Comparison of ENCODE assay signal across 8 cellular contexts in genomic region chr11:62923634-62924411, GRCh38. TPM values are rescaled to one million over a fixed set of nuclear protein-coding genes. Genes with fewer than 3 reads are reported as not detected.
DNase-seq lines count a peak whose midpoint lies in the region; ATAC-seq, FAIRE-seq and TF ChIP-seq lines count a peak whose summit lies in the region.

No MANE protein-coding gene starts in this region.

- DNase-seq in heart left ventricle (peak in 2 of 5 donors; percentile 18 to 38), Right ventricle myocardium superior (no peak), keratinocyte (ENCODE audit: low read depth, low spot score) (no peak), thyroid gland (peak; percentile 39 to 42), substantia nigra (lab: John Stamatoyannopoulos, UW) (no peak)
- DNase-seq in activated naive CD4-positive, alpha-beta T cell treated with anti-CD3 and anti-CD28 coated beads, Interleukin-2, amount 50 U/mL, for 16 hours, result peak; percentile 37

- H3K27me3 ChIP-seq in heart left ventricle (peaks cover 28 to 69% (median 53%) of the 10 kb centered on the region in 9 donors), keratinocyte (ENCODE audit: control insufficient read depth, extremely low read depth, insufficient read depth, low read length) (peaks cover 76% of the 10 kb centered on the region), thyroid gland (peaks cover 19% of the 10 kb centered on the region)

- no peak overlapping the region for H2AFZ ChIP-seq in keratinocyte (ENCODE audit: control insufficient read depth, low read length)

- intact Hi-C loops in heart left ventricle (cut with DNase I), result no loop called here
- intact Hi-C loops in Right ventricle myocardium superior (cut with DNase I), result no loop called here
- intact Hi-C loops in thyroid gland (cut with DNase I), result no loop called here

- no peak for TF ChIP-seq CTCF in heart left ventricle (IDR thresholded peaks at IDR 0.05)
- TF ChIP-seq CTCF in keratinocyte (optimal IDR thresholded peaks at IDR 0.05 in 1 of 3, IDR thresholded peaks at IDR 0.05 in 1 of 3, conservative IDR thresholded peaks at IDR 0.05 in 1 of 3; ENCODE audit: extremely low read depth in 1 of 3, insufficient read depth in 2 of 3, low read length in 3 of 3), result no peak
- no peak for TF ChIP-seq CTCF in thyroid gland (IDR thresholded peaks at IDR 0.05)

- no peaks in the 10 kb centered on the region for H4K20me1 ChIP-seq in keratinocyte (ENCODE audit: control insufficient read depth, extremely low read depth, insufficient read depth, low read length)

- H3K4me1 ChIP-seq in heart left ventricle, result peaks cover 3 to 51% (median 20%) of the 10 kb centered on the region in 12 donors
- peaks cover 18% of the 10 kb centered on the region for H3K4me1 ChIP-seq in keratinocyte (ENCODE audit: control insufficient read depth, extremely low read depth, insufficient read depth, low read length)
- peaks cover 8 to 34% of the 10 kb centered on the region in 2 donors for H3K4me1 ChIP-seq in thyroid gland

- TF ChIP-seq POLR2A in heart left ventricle (IDR thresholded peaks at IDR 0.05) (no peak), thyroid gland (IDR thresholded peaks at IDR 0.05) (no peak)

- H3K79me2 ChIP-seq in keratinocyte (ENCODE audit: control insufficient read depth, insufficient read depth, low read length), result no peaks in the 10 kb centered on the region

- peak overlapping the region in 9 of 12 donors; percentile 3 to 34 (median 26) for H3K4me3 ChIP-seq in heart left ventricle
- peak overlapping the region in 1 of 3 experiments; percentile 35 for H3K4me3 ChIP-seq in keratinocyte (ENCODE audit: control insufficient read depth in 2 of 3, extremely low read depth in 1 of 3, insufficient read depth in 2 of 3, low read depth in 1 of 3, low read length in 3 of 3)
- H3K4me3 ChIP-seq in thyroid gland (replicated peaks in 1 of 3), result peak overlapping the region in 1 of 3 donors; percentile 3

- ATAC-seq in heart left ventricle (peak in 1 of 4 donors; percentile 32), Right ventricle myocardium superior (ENCODE audit: poor library complexity) (no peak), HG03342 (IDR thresholded peaks at IDR 0.05; ENCODE audit: unreplicated experiment) (no peak), GM18511 (IDR thresholded peaks at IDR 0.05; ENCODE audit: unreplicated experiment) (no peak)

- no peaks in the 10 kb centered on the region for H3K9me1 ChIP-seq in keratinocyte (ENCODE audit: control insufficient read depth, extremely low read depth, insufficient read depth, low read length)

- H3K9ac ChIP-seq in keratinocyte (ENCODE audit: control insufficient read depth, extremely low read depth, insufficient read depth, low read length), result peak overlapping the region; percentile 28

- no peaks in the 10 kb centered on the region for H3K36me3 ChIP-seq in heart left ventricle
- no peaks in the 10 kb centered on the region for H3K36me3 ChIP-seq in keratinocyte (ENCODE audit: control insufficient read depth in 2 of 2, extremely low read depth in 1 of 2, insufficient read depth in 2 of 2, low read length in 2 of 2)
- no peaks in the 10 kb centered on the region for H3K36me3 ChIP-seq in thyroid gland

- dilution Hi-C loops in keratinocyte (cut with MboI; ENCODE audit: extremely low pct_ligation_motif_present, low sequenced_read_pairs), result no loop called here

- H3K27ac ChIP-seq in heart left ventricle (no peak overlapping the region), keratinocyte (ENCODE audit: control insufficient read depth, insufficient read depth, low read length) (no peak overlapping the region), thyroid gland (no peak overlapping the region), substantia nigra (ENCODE audit: low read depth, low read length, poor library complexity, severe bottlenecking) (no peak overlapping the region)

- H3K9me3 ChIP-seq in heart left ventricle, result no peaks in the 10 kb centered on the region
- H3K9me3 ChIP-seq in keratinocyte (ENCODE audit: control insufficient read depth, low read depth, low read length), result no peaks in the 10 kb centered on the region
- no peaks in the 10 kb centered on the region for H3K9me3 ChIP-seq in thyroid gland

- FAIRE-seq in keratinocyte (lab: Jason Lieb, UNC), result no peak

- 3 to 14% (median 5%) methylated on average over 52 of the region's 52 CpGs for WGBS in heart left ventricle, 4 donors
- 3 to 6% methylated on average over 38 to 47 of the region's 52 CpGs for WGBS in thyroid gland, 2 donors

- H3K4me2 ChIP-seq in keratinocyte (ENCODE audit: control insufficient read depth, extremely low read depth, insufficient read depth, low read depth, low read length), result peak overlapping the region; percentile 74

RNA-seq across cellular contexts. Expression of gene CHRM1, which starts 2.7 kb away (rescaled TPM):
- under 1 TPM in 2 of 9 donors, not detected in 7; 0.08 to 0.31 TPM for total RNA-seq in heart left ventricle
- polyA plus RNA-seq in heart left ventricle, result not detected
- total RNA-seq in Right ventricle myocardium superior, result not detected
- polyA plus RNA-seq in keratinocyte, result not detected in 3 replicates
- not detected for polyA plus RNA-seq in keratinocyte (2011; ENCODE audit: low read depth)
- polyA plus RNA-seq in keratinocyte (2011; cell fraction: cytosol; rRNA removed), result not detected in 2 replicates
- not detected in 2 replicates for polyA plus RNA-seq in keratinocyte (2011; cell fraction: nucleus; rRNA removed)
- not detected in 2 replicates for polyA plus RNA-seq in keratinocyte (2012; ENCODE audit: low replicate concordance)
- polyA minus RNA-seq in keratinocyte, result 0.07 TPM in 1 of 3 replicates, not detected in the others
- polyA minus RNA-seq in keratinocyte (2011; cell fraction: cytosol; rRNA and poly(A)+ RNA removed), result not detected
- not detected in 2 replicates for polyA minus RNA-seq in keratinocyte (2011; cell fraction: nucleus; rRNA and poly(A)+ RNA removed)
- total RNA-seq in thyroid gland, result not detected

RNA-seq across cellular contexts. Expression of gene SLC3A2, which starts 43.1 kb away (rescaled TPM):
- 10 to 100 TPM; 26.6 to 76.0 (median 59.1) TPM for total RNA-seq in heart left ventricle
- polyA plus RNA-seq in heart left ventricle, result 100 to 1,000 TPM in 1 of 2 donors, 10 to 100 TPM in 1; 27.1 to 103 TPM
- total RNA-seq in Right ventricle myocardium superior, result 32.9 TPM
- polyA plus RNA-seq in keratinocyte, result 469 to 552 TPM (median 521 TPM) in 3 replicates
- 307 TPM for polyA plus RNA-seq in keratinocyte (2011; ENCODE audit: low read depth)
- polyA plus RNA-seq in keratinocyte (2011; cell fraction: cytosol; rRNA removed), result 204 and 205 TPM in 2 replicates
- polyA plus RNA-seq in keratinocyte (2011; cell fraction: nucleus; rRNA removed), result 1,085 and 1,105 TPM in 2 replicates
- 371 and 604 TPM in 2 replicates for polyA plus RNA-seq in keratinocyte (2012; ENCODE audit: low replicate concordance)
- 291 to 368 TPM (median 298 TPM) in 3 replicates for polyA minus RNA-seq in keratinocyte
- 493 TPM for polyA minus RNA-seq in keratinocyte (2011; cell fraction: cytosol; rRNA and poly(A)+ RNA removed)
- polyA minus RNA-seq in keratinocyte (2011; cell fraction: nucleus; rRNA and poly(A)+ RNA removed), result 560 and 576 TPM in 2 replicates
- total RNA-seq in thyroid gland, result 100 to 1,000 TPM; 145 to 295 (median 159) TPM

Comparison
In these comparisons a context has a peak if more than half of its experiments do, and no peak if none do; other contexts are left out.
1. DNase-seq: peak in activated naive CD4-positive, alpha-beta T cell treated with anti-CD3 and anti-CD28 coated beads, Interleukin-2, amount 50 U/mL, for 16 hours (single experiment) and thyroid gland (2 of 2); none in Right ventricle myocardium superior (single experiment), keratinocyte (single experiment) and substantia nigra (0 of 49).